In genomic region chr3:50503504-50503903, GRCh38 we compare ENCODE assay signal across 8 cellular contexts. TPM values are rescaled to one million over a fixed set of nuclear protein-coding genes. Genes with fewer than 3 reads are reported as not detected.
DNase-seq lines count a peak whose midpoint lies in the region; ATAC-seq and TF ChIP-seq lines count a peak whose summit lies in the region.

CACNA2D2 (minus strand) TSS chr3:50503634; CDS start chr3:50503423, 211 bp downstream.

- no peaks in the 10 kb centered on the region for H3K36me3 Mint-ChIP-seq in type B pancreatic cell

- intact Hi-C loops in heart right ventricle (cut with DNase I): no loop called here
- intact Hi-C loops in posterior cingulate gyrus (cut with DNase I): no loop called here

- peaks cover 0 to 19% (median 6%) of the 10 kb centered on the region in 9 donors for H3K4me1 ChIP-seq in heart right ventricle

- TF ChIP-seq CTCF in GM13976 (IDR thresholded peaks at IDR 0.05; ENCODE audit: borderline replicate concordance, control extremely low read depth, extremely low read depth, insufficient read depth, missing control alignments) (no peak), heart right ventricle (IDR thresholded peaks at IDR 0.05) (no peak), type B pancreatic cell (conservative IDR thresholded peaks at IDR 0.05) (no peak)

- in situ Hi-C loops in GM13976 (cut with MboI; ENCODE audit: low sequenced_read_pairs, unreplicated experiment): no loop called here

- DNase-seq in GM13976 (ENCODE audit: low spot score): peak; percentile 59
- peak; percentile 72 for DNase-seq in NCI-H82 (lab: John Stamatoyannopoulos, UW)
- DNase-seq in activated effector memory CD4-positive, alpha-beta T cell treated with Interleukin-2 at 50 U/mL for 16 hours: peak; percentile 61
- DNase-seq in heart right ventricle: peak; percentile 52 to 70
- peak; percentile 21 to 96 (median 62) for DNase-seq in posterior cingulate gyrus
- peak; percentile 82 for DNase-seq in type B pancreatic cell (ENCODE audit: extremely low spot score, unreplicated experiment)
- DNase-seq in GDM1 (lab: John Stamatoyannopoulos, UW): no peak

- H3K27ac Mint-ChIP-seq in type B pancreatic cell: no peak within 1 kb of the TSS

- H3K27me3 ChIP-seq in heart right ventricle: peaks cover 0 to 36% (median 12%) of the 10 kb centered on the region in 7 donors

- H3K9me3 ChIP-seq in heart right ventricle: no peaks in the 10 kb centered on the region

- peak within 1 kb of the TSS; percentile 86 for H3K4me3 Mint-ChIP-seq in type B pancreatic cell

- WGBS in heart right ventricle, 2 donors: 1 to 2% methylated on average over 35 to 53 of the region's 53 CpGs

- H3K4me1 Mint-ChIP-seq in type B pancreatic cell (ENCODE audit: unreplicated experiment): peaks cover 12% of the 10 kb centered on the region

- H3K36me3 ChIP-seq in heart right ventricle: no peaks in the 10 kb centered on the region

- ATAC-seq in heart right ventricle (peak; percentile 71 to 90 (median 82)), HG03442 (IDR thresholded peaks at IDR 0.05; ENCODE audit: unreplicated experiment) (no peak)

- H3K4me3 ChIP-seq in heart right ventricle: peak within 1 kb of the TSS in 9 of 10 donors; percentile 45 to 65 (median 56)

- peak within 1 kb of the TSS in 8 of 10 donors; percentile 41 to 69 (median 58) for H3K27ac ChIP-seq in heart right ventricle

- peaks cover 47% of the 10 kb centered on the region for H3K27me3 Mint-ChIP-seq in type B pancreatic cell

- H3K9me3 Mint-ChIP-seq in type B pancreatic cell: no peaks in the 10 kb centered on the region

RNA-seq across cellular contexts. Expression of gene CACNA2D2, which starts in this region (rescaled TPM):
- 1 to 10 TPM in 9 of 10 donors, under 1 TPM in 1; 0.95 to 3.9 (median 2.6) TPM for total RNA-seq in heart right ventricle
- 1 to 10 TPM in 1 of 2 donors, under 1 TPM in 1; 0.42 to 2.2 TPM for polyA plus RNA-seq in heart right ventricle
- 7.8 and 19.4 TPM in 2 replicates for total RNA-seq in type B pancreatic cell (ENCODE audit: low replicate concordance)
